ENCODE assay signal across 12 cellular contexts in genomic region chr5:92401492-92401891, GRCh38.
DNase-seq lines count a peak whose midpoint lies in the region; ATAC-seq and TF ChIP-seq lines count a peak whose summit lies in the region.
"Had no signal": no experiment of that assay in that cellular context is flagged by ENCODE, and none has a peak within 500 bp of the region (broad histone marks: within the 10 kb centered on the region; RNA-seq: fewer than 3 reads in every experiment).

No MANE protein-coding gene starts in this region.

- no peaks in the 10 kb centered on the region for H3K4me1 Mint-ChIP-seq in activated CD4-positive, alpha-beta T cell treated with anti-CD3 and anti-CD28 coated beads for 36 hours
- H3K4me1 Mint-ChIP-seq: activated naive CD4-positive, alpha-beta T cell treated with anti-CD3 and anti-CD28 coated beads, Interleukin-2, amount 50 U/mL, for 24 hours had no signal

- intact Hi-C loops in activated CD4-positive, alpha-beta T cell treated with anti-CD3 and anti-CD28 coated beads for 36 hours (cut with DNase I, micrococcal nuclease) = no loop called here

- H3K27me3 Mint-ChIP-seq in activated CD4-positive, alpha-beta T cell treated with anti-CD3 and anti-CD28 coated beads for 36 hours = no peaks in the 10 kb centered on the region
- H3K27me3 Mint-ChIP-seq: activated naive CD4-positive, alpha-beta T cell treated with anti-CD3 and anti-CD28 coated beads, Interleukin-2, amount 50 U/mL, for 24 hours had no signal

- H3K4me3 Mint-ChIP-seq in activated CD4-positive, alpha-beta T cell treated with anti-CD3 and anti-CD28 coated beads for 36 hours = no peak overlapping the region
- H3K4me3 Mint-ChIP-seq: activated naive CD4-positive, alpha-beta T cell treated with anti-CD3 and anti-CD28 coated beads, Interleukin-2, amount 50 U/mL, for 24 hours had no signal

- ATAC-seq in SK-N-SH treated with all-trans-retinoic acid at 6 μM for 48 hours = peak; percentile 54
- no peak for ATAC-seq in HG03280 (IDR thresholded peaks at IDR 0.05; ENCODE audit: unreplicated experiment)
- ATAC-seq in HG03469 (IDR thresholded peaks at IDR 0.05; ENCODE audit: unreplicated experiment) = no peak
- ATAC-seq in activated CD4-positive, alpha-beta T cell treated with anti-CD3 and anti-CD28 coated beads for 36 hours = no peak

- H3K9me3 Mint-ChIP-seq in activated CD4-positive, alpha-beta T cell treated with anti-CD3 and anti-CD28 coated beads for 36 hours (ENCODE audit: low read depth) = no peaks in the 10 kb centered on the region

- no peak overlapping the region for H3K27ac Mint-ChIP-seq in activated CD4-positive, alpha-beta T cell treated with anti-CD3 and anti-CD28 coated beads for 36 hours
- H3K27ac Mint-ChIP-seq: activated naive CD4-positive, alpha-beta T cell treated with anti-CD3 and anti-CD28 coated beads, Interleukin-2, amount 50 U/mL, for 24 hours had no signal

- POLR2A ChIA-PET in activated CD4-positive, alpha-beta T cell treated with anti-CD3 and anti-CD28 coated beads for 36 hours (lab: Charles Lee) = no interaction called here

- DNase-seq in AG08395 (ENCODE audit: low spot score) = peak; percentile 2
- DNase-seq in M059J (ENCODE audit: low read depth) = peak; percentile 84
- peak; percentile 30 for DNase-seq in iPS DF 4.7 (ENCODE audit: extremely low read depth, low spot score)
- no peak for DNase-seq in amniotic stem cell (lab: John Stamatoyannopoulos, UW)
- no peak for DNase-seq in activated CD4-positive, alpha-beta T cell treated with anti-CD3 and anti-CD28 coated beads for 36 hours
- DNase-seq: activated CD4-positive, alpha-beta T cell treated with anti-CD3 and anti-CD28 coated beads, Interleukin-2, amount 50 U/mL, for 1 hour; AML-193; NCI-H2081 treated with DMSO at 0.1 percent for 48 hours had no signal

- H3K36me3 Mint-ChIP-seq in activated CD4-positive, alpha-beta T cell treated with anti-CD3 and anti-CD28 coated beads for 36 hours (ENCODE audit: low read depth) = no peaks in the 10 kb centered on the region
- H3K36me3 Mint-ChIP-seq: activated naive CD4-positive, alpha-beta T cell treated with anti-CD3 and anti-CD28 coated beads, Interleukin-2, amount 50 U/mL, for 24 hours had no signal

- CTCF ChIA-PET in activated CD4-positive, alpha-beta T cell treated with anti-CD3 and anti-CD28 coated beads for 36 hours (lab: Charles Lee) = no interaction called here

TF ChIP-seq in SK-N-SH treated with all-trans-retinoic acid at 6 μM for 48 hours, 23 proteins besides CTCF, POLR2A, EP300 and RAD21:
- TF ChIP-seq PATZ1 (CRISPR knock-in tag; IDR thresholded peaks at IDR 0.05; ENCODE audit: borderline replicate concordance) = no peak

Comparison
In these comparisons a context has a peak if more than half of its experiments do, and no peak if none do; other contexts are left out.
1. DNase-seq: peak in AG08395 (single experiment), M059J (single experiment) and iPS DF 4.7 (single experiment); none in amniotic stem cell (single experiment) and activated CD4-positive, alpha-beta T cell treated with anti-CD3 and anti-CD28 coated beads for 36 hours (single experiment).